ENCODE assay signal across 9 cellular contexts in genomic region chr4:168830777-168831512, GRCh38.
DNase-seq lines count a peak whose midpoint lies in the region; ATAC-seq and TF ChIP-seq lines count a peak whose summit lies in the region.
"Had no signal": no experiment of that assay in that cellular context is flagged by ENCODE, and none has a peak within 500 bp of the region (broad histone marks: within the 10 kb centered on the region; RNA-seq: fewer than 3 reads in every experiment).

No MANE protein-coding gene starts in this region.

- TF ChIP-seq CTCF in hepatocyte (IDR thresholded peaks at IDR 0.05; ENCODE audit: poor library complexity), result no peak
- TF ChIP-seq CTCF in GM13976 (IDR thresholded peaks at IDR 0.05; ENCODE audit: borderline replicate concordance, control extremely low read depth, extremely low read depth, insufficient read depth, missing control alignments), result no peak

- H3K9me3 Mint-ChIP-seq in T-helper 2 cell treated with Interferon-gamma antibody and Interleukin-4, amounts not matched to agents 5 μg/mL and 100 μg/mL, for 36 hours, result no peaks in the 10 kb centered on the region
- H3K9me3 Mint-ChIP-seq in T-cell, result no peaks in the 10 kb centered on the region

- H3K9me2 ChIP-seq in hepatocyte (replicated peaks; ENCODE audit: insufficient read depth), result no peaks in the 10 kb centered on the region

- H3K4me1 ChIP-seq in hepatocyte (ENCODE audit: insufficient read depth) (peaks cover 17% of the 10 kb centered on the region), subcutaneous abdominal adipose tissue (ENCODE audit: control insufficient read depth in 5 of 5, insufficient read depth in 5 of 5, low read length in 5 of 5) (peaks cover 0 to 26% (median 19%) of the 10 kb centered on the region in 5 donors)

- H2AFZ ChIP-seq in hepatocyte, result peak overlapping the region; percentile 73

- no peaks in the 10 kb centered on the region for H3K9me3 ChIP-seq in hepatocyte (ENCODE audit: low read depth)
- no peaks in the 10 kb centered on the region for H3K9me3 ChIP-seq in subcutaneous abdominal adipose tissue (ENCODE audit: control insufficient read depth in 5 of 5, low read length in 5 of 5)
- H3K9me3 ChIP-seq: upper lobe of left lung had no signal

- H3K4me3 Mint-ChIP-seq in T-helper 2 cell treated with Interferon-gamma antibody and Interleukin-4, amounts not matched to agents 5 μg/mL and 100 μg/mL, for 36 hours, result peak overlapping the region; percentile 88
- H3K4me3 Mint-ChIP-seq in T-cell, result peak overlapping the region; percentile 71 to 81 (median 77)

- POLR2A ChIA-PET in T-cell (lab: Charles Lee), result no interaction called here

- peak overlapping the region; percentile 96 for H3K4me3 ChIP-seq in hepatocyte
- peak overlapping the region in 4 of 5 donors; percentile 75 to 82 (median 78) for H3K4me3 ChIP-seq in subcutaneous abdominal adipose tissue (ENCODE audit: low read depth in 1 of 5, low read length in 5 of 5)

- H3K27ac ChIP-seq in hepatocyte, result peak overlapping the region; percentile 86
- H3K27ac ChIP-seq in subcutaneous abdominal adipose tissue (ENCODE audit: low read depth, low read length), result peak overlapping the region; percentile 65

- H3K79me2 ChIP-seq in hepatocyte, result peaks cover 39% of the 10 kb centered on the region

- in situ Hi-C loops in GM13976 (cut with MboI; ENCODE audit: low sequenced_read_pairs, unreplicated experiment), result no loop called here

- peak overlapping the region; percentile 85 for H3K4me2 ChIP-seq in hepatocyte

- H3K36me3 Mint-ChIP-seq in T-helper 2 cell treated with Interferon-gamma antibody and Interleukin-4, amounts not matched to agents 5 μg/mL and 100 μg/mL, for 36 hours (ENCODE audit: low read depth), result peaks cover 1% of the 10 kb centered on the region
- no peaks in the 10 kb centered on the region for H3K36me3 Mint-ChIP-seq in T-cell

- no peak for DNase-seq in T-helper 2 cell treated with Interferon-gamma antibody and Interleukin-4, amounts not matched to agents 5 μg/mL and 100 μg/mL, for 36 hours (ENCODE audit: low spot score)
- no peak for DNase-seq in T-helper 2 cell
- no peak for DNase-seq in T-cell
- no peak for DNase-seq in hepatocyte (ENCODE audit: low spot score)
- no peak for DNase-seq in GDM1 (lab: John Stamatoyannopoulos, UW)
- DNase-seq in GM13976 (ENCODE audit: low spot score), result no peak

- CTCF ChIA-PET in T-cell (lab: Charles Lee), result interaction anchor here (0.6 to 0.7 kb wide), 2 partner anchors 15 to 738 kb away, joined by 3 to 5 read pairs; no protein-coding TSS in a partner anchor

- H3K27me3 ChIP-seq in hepatocyte (no peaks in the 10 kb centered on the region), subcutaneous abdominal adipose tissue (ENCODE audit: control insufficient read depth in 5 of 5, insufficient read depth in 4 of 5, low read length in 5 of 5) (peaks cover 0 to 11% (median 0%) of the 10 kb centered on the region in 5 donors)

- WGBS in hepatocyte (ENCODE audit: low lambda C conversion rate, missing lambda C conversion rate), result 53% methylated on average over 6 of the region's 6 CpGs

- peak overlapping the region; percentile 70 for H3K27ac Mint-ChIP-seq in T-helper 2 cell treated with Interferon-gamma antibody and Interleukin-4, amounts not matched to agents 5 μg/mL and 100 μg/mL, for 36 hours
- no peak overlapping the region for H3K27ac Mint-ChIP-seq in T-cell

- ATAC-seq in T-cell (replicated peaks in 1 of 4) (no peak), HG02678 (IDR thresholded peaks at IDR 0.05; ENCODE audit: unreplicated experiment) (no peak)

- peak overlapping the region in 3 of 5 donors; percentile 12 to 78 (median 48) for H3K9ac ChIP-seq in subcutaneous abdominal adipose tissue (ENCODE audit: low read length in 5 of 5)

- peaks cover 44% of the 10 kb centered on the region for H3K27me3 Mint-ChIP-seq in T-helper 2 cell treated with Interferon-gamma antibody and Interleukin-4, amounts not matched to agents 5 μg/mL and 100 μg/mL, for 36 hours (ENCODE audit: low read depth)
- peaks cover 37 to 53% of the 10 kb centered on the region in 2 donors for H3K27me3 Mint-ChIP-seq in T-cell

- H3K4me1 Mint-ChIP-seq in T-helper 2 cell treated with Interferon-gamma antibody and Interleukin-4, amounts not matched to agents 5 μg/mL and 100 μg/mL, for 36 hours (ENCODE audit: low read depth), result peaks cover 10% of the 10 kb centered on the region
- peaks cover 12 to 15% (median 12%) of the 10 kb centered on the region in 3 donors for H3K4me1 Mint-ChIP-seq in T-cell

- H3K36me3 ChIP-seq in hepatocyte (replicated peaks; ENCODE audit: insufficient read depth, low read depth), result no peaks in the 10 kb centered on the region
- H3K36me3 ChIP-seq in subcutaneous abdominal adipose tissue (ENCODE audit: control insufficient read depth in 5 of 5, insufficient read depth in 5 of 5, low read length in 5 of 5), result no peaks in the 10 kb centered on the region
- H3K36me3 ChIP-seq: upper lobe of left lung had no signal

- peaks cover 6% of the 10 kb centered on the region for H4K20me1 ChIP-seq in hepatocyte (ENCODE audit: insufficient read depth, poor library complexity, severe bottlenecking)
